In the genomic region with DNA sequence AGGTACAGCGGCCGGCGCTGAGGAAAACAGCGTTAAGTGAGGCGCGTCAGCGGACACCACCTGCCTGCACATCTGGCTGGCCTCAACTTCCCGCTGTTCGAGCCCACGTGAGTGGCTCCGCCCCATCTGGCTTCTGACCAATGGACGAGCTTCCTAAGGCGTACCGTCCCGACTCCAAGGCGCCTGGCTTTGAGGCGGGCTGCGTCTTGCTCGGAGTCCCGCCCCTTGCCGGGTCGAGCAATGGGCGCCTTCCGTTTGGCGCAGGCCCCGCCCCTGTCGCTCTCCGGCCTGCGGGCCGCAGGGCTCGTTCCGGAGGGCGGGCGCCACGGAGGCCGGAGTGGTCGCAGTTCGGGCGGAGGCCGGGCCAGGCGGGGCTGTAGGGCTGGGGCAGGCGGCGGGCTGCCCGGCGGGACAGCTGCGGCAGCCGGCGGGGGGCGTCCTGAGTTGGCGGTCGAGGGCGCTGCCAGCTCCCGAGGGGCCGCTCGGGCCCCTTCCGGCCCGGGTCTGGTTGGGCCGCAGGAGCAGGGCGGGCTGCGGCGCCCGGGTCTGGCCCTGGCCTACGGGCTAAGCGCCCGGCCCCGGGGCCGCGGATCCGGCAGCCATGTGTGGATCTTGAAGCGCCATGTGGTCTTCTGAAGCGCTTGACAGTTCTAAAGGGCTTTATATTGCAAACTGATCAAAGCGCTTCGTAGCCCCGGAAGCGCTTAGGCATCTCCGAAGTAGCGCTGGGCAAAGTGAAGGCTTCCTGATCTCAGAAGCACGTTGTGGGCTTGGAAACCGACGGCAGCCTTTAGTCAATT, we compare ENCODE assay signal across 8 cellular contexts. TPM values are rescaled to one million over a fixed set of nuclear protein-coding genes. Genes with fewer than 3 reads are reported as not detected.
DNase-seq lines count a peak whose midpoint lies in the region; ATAC-seq and TF ChIP-seq lines count a peak whose summit lies in the region.

A gene with protein sequence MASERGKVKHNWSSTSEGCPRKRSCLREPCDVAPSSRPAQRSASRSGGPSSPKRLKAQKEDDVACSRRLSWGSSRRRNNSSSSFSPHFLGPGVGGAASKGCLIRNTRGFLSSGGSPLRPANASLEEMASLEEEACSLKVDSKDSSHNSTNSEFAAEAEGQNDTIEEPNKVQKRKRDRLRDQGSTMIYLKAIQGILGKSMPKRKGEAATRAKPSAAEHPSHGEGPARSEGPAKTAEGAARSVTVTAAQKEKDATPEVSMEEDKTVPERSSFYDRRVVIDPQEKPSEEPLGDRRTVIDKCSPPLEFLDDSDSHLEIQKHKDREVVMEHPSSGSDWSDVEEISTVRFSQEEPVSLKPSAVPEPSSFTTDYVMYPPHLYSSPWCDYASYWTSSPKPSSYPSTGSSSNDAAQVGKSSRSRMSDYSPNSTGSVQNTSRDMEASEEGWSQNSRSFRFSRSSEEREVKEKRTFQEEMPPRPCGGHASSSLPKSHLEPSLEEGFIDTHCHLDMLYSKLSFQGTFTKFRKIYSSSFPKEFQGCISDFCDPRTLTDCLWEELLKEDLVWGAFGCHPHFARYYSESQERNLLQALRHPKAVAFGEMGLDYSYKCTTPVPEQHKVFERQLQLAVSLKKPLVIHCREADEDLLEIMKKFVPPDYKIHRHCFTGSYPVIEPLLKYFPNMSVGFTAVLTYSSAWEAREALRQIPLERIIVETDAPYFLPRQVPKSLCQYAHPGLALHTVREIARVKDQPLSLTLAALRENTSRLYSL (plus strand): TSS at position 276 of the 800 bp plus-strand sequence. CDS start 742 bp downstream, outside the sequence.

- H3K27me3 ChIP-seq in suprapubic skin: no peaks in the 10 kb centered on the region

- peaks cover 13% of the 10 kb centered on the region for H3K36me3 ChIP-seq in suprapubic skin

- peaks cover 32% of the 10 kb centered on the region for H3K4me1 ChIP-seq in suprapubic skin

- ATAC-seq in HG02623 (IDR thresholded peaks at IDR 0.05; ENCODE audit: unreplicated experiment) (peak; percentile 94), SK-N-SH treated with all-trans-retinoic acid at 6 μM for 48 hours (peak; percentile 98)

- TF ChIP-seq CTCF in GM10266 (IDR thresholded peaks at IDR 0.05; ENCODE audit: control insufficient read depth, insufficient read depth, low read depth, missing control alignments) (no peak), suprapubic skin (IDR thresholded peaks at IDR 0.05) (no peak)

- peaks cover 6% of the 10 kb centered on the region for H3K9me3 ChIP-seq in suprapubic skin

- DNase-seq in GM10266 (ENCODE audit: extremely low spot score) (peak; percentile 99), NCI-H1092 treated with DMSO at 0.1 percent for 48 hours (lab: John Stamatoyannopoulos, UW) (peak; percentile 85), glomerular endothelial cell (ENCODE audit: extremely low read depth, low read depth, low spot score) (peak; percentile 50), occipital lobe (lab: John Stamatoyannopoulos, UW) (peak; percentile 91), suprapubic skin (ENCODE audit: low spot score in 2 of 2) (peak; percentile 97)
- DNase-seq in activated naive CD4-positive, alpha-beta T cell treated with anti-CD3 and anti-CD28 coated beads, Interleukin-2, amount 50 U/mL, for 16 hours: peak; percentile 96

- TF ChIP-seq POLR2A in suprapubic skin (IDR thresholded peaks at IDR 0.05): peak; percentile 24 to 79

- 0% methylated on average over 18 of the region's 80 CpGs for WGBS in suprapubic skin

- no peak for TF ChIP-seq EP300 in suprapubic skin (IDR thresholded peaks at IDR 0.05)

- peak within 1 kb of the TSS; percentile 95 for H3K27ac ChIP-seq in suprapubic skin

- H3K4me3 ChIP-seq in suprapubic skin: peak within 1 kb of the TSS; percentile 97

TF ChIP-seq in SK-N-SH treated with all-trans-retinoic acid at 6 μM for 48 hours, 23 proteins besides CTCF, POLR2A, EP300 and RAD21:
- no peak for TF ChIP-seq TOX (CRISPR knock-in tag; IDR thresholded peaks at IDR 0.05; ENCODE audit: borderline replicate concordance)
- no peak for TF ChIP-seq ARNTL (CRISPR knock-in tag; IDR thresholded peaks at IDR 0.05; ENCODE audit: borderline replicate concordance, low read depth)
- no peak for TF ChIP-seq CSDC2 (CRISPR knock-in tag; IDR thresholded peaks at IDR 0.05)
- no peak for TF ChIP-seq BACH2 (CRISPR knock-in tag; IDR thresholded peaks at IDR 0.05; ENCODE audit: borderline replicate concordance)
- no peak for TF ChIP-seq ZFP30 (CRISPR knock-in tag; IDR thresholded peaks at IDR 0.05)
- no peak for TF ChIP-seq ESRRG (CRISPR knock-in tag; IDR thresholded peaks at IDR 0.05)
- no peak for TF ChIP-seq ISL1 (CRISPR knock-in tag; IDR thresholded peaks at IDR 0.05)
- TF ChIP-seq RARB (CRISPR knock-in tag; IDR thresholded peaks at IDR 0.05): no peak
- no peak; the same call in 1 of the 2 replicates for TF ChIP-seq TCF4 (CRISPR knock-in tag; IDR thresholded peaks at IDR 0.05; ENCODE audit: borderline replicate concordance)
- no peak for TF ChIP-seq ZNF8 (CRISPR knock-in tag; IDR thresholded peaks at IDR 0.05)
- TF ChIP-seq GLIS3 (CRISPR knock-in tag; IDR thresholded peaks at IDR 0.05): no peak
- TF ChIP-seq PATZ1 (CRISPR knock-in tag; IDR thresholded peaks at IDR 0.05; ENCODE audit: borderline replicate concordance): no peak
- TF ChIP-seq TSHZ2 (CRISPR knock-in tag; IDR thresholded peaks at IDR 0.05): no peak
TF ChIP-seq in SK-N-SH treated with all-trans-retinoic acid at 6 μM for 48 hours: peak in this region for 0.

RNA-seq across cellular contexts. Expression of the gene that starts here (rescaled TPM):
- 14.6 and 19.5 TPM in 2 replicates for total RNA-seq in glomerular endothelial cell
- total RNA-seq in occipital lobe: 21.1 TPM
- 10 to 100 TPM; 22.1 to 33.7 (median 26.3) TPM for total RNA-seq in suprapubic skin

Comparison
In these comparisons a context has a peak if more than half of its experiments do, and no peak if none do; other contexts are left out.
1. Peak in every context shown above with its lines: DNase-seq, ATAC-seq, H3K4me3 ChIP-seq and H3K27ac ChIP-seq.